In the genomic region with DNA sequence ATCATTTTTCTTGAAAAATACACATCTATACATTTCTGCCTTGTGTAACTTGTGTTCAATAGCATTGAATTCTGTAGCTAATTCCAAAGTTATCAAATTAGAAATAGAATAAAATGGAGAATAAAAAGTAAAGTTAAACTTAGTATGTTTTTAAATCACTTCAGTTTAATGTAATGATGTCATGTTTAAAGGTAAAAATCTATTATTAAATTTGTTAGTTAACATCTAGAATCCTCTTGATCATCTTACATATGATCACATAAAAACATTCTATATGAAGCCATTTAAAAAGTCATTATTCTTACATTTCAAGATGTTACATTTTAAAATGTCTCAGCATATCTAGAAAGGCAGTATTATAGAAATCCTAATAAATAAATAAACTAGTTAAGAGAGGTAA, we compare ENCODE assay signal across 1 cellular context.
TF ChIP-seq lines count a peak whose summit lies in the region.

No MANE protein-coding gene starts in this region.

TF ChIP-seq in HCT116, 20 proteins besides CTCF, POLR2A, EP300 and RAD21 (continued from another document):
- TF ChIP-seq REST (IDR thresholded peaks at IDR 0.05; ENCODE audit: low read depth): no peak
- TF ChIP-seq POLR2AphosphoS5 (IDR thresholded peaks at IDR 0.05; ENCODE audit: low read depth, low read length): no peak
- no peak for TF ChIP-seq FOSL1 (IDR thresholded peaks at IDR 0.05; ENCODE audit: low read depth)
- TF ChIP-seq ELF1 (IDR thresholded peaks at IDR 0.05; ENCODE audit: borderline replicate concordance, low read depth): no peak
- TF ChIP-seq CEBPB (IDR thresholded peaks at IDR 0.05; ENCODE audit: low read depth): no peak
